ENCODE assay signal across 20 cellular contexts in the genomic region with DNA sequence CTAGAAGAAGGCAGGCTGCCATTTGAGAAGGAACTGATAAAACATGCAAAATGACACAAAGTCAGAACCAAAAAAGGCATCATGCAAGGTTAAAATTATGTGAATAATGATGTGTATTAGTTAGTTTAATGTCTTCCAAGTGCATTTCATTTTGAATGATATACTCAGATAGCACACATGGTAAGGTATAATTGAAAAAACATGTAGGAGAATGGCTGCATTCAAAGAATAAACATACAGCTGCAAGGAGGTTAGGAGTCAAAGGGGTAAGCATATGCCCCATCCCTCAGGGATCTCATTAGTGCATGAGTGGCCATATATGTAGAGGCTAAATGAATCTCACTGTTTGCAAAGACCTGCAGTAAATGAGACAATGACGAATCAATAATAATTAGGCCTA.
"Had no signal": no experiment of that assay in that cellular context is flagged by ENCODE, and none has a peak within 500 bp of the region (broad histone marks: within the 10 kb centered on the region; RNA-seq: fewer than 3 reads in every experiment).

No MANE protein-coding gene starts in this region.

- H3K36me3 Mint-ChIP-seq: activated CD4-positive, alpha-beta memory T cell treated with anti-CD3 and anti-CD28 coated beads for 36 hours; activated naive CD8-positive, alpha-beta T cell treated with anti-CD3 and anti-CD28 coated beads for 36 hours had no signal

- H3K4me3 Mint-ChIP-seq: activated CD4-positive, alpha-beta memory T cell treated with anti-CD3 and anti-CD28 coated beads for 36 hours; activated CD4-positive, alpha-beta T cell treated with anti-CD3 and anti-CD28 coated beads for 36 hours; activated naive CD8-positive, alpha-beta T cell treated with anti-CD3 and anti-CD28 coated beads for 36 hours; neural crest cell had no signal

- H3K27me3 Mint-ChIP-seq: activated CD4-positive, alpha-beta memory T cell treated with anti-CD3 and anti-CD28 coated beads for 36 hours; activated CD4-positive, alpha-beta T cell treated with anti-CD3 and anti-CD28 coated beads for 36 hours; activated naive CD8-positive, alpha-beta T cell treated with anti-CD3 and anti-CD28 coated beads for 36 hours; progenitor cell of endocrine pancreas had no signal

- H3K36me3 ChIP-seq: gastroesophageal sphincter, heart right ventricle, left ventricle myocardium inferior, right atrium auricular region, tibial nerve, WERI-Rb-1 had no signal

- H3K4me1 ChIP-seq: left ventricle myocardium inferior, right atrium auricular region had no signal

- H3K4me1 Mint-ChIP-seq: activated CD4-positive, alpha-beta T cell treated with anti-CD3 and anti-CD28 coated beads for 36 hours; activated naive CD8-positive, alpha-beta T cell treated with anti-CD3 and anti-CD28 coated beads for 36 hours had no signal

- H3K27ac Mint-ChIP-seq: activated CD4-positive, alpha-beta memory T cell treated with anti-CD3 and anti-CD28 coated beads for 36 hours; activated CD4-positive, alpha-beta T cell treated with anti-CD3 and anti-CD28 coated beads for 36 hours; activated naive CD8-positive, alpha-beta T cell treated with anti-CD3 and anti-CD28 coated beads for 36 hours; progenitor cell of endocrine pancreas had no signal

- DNase-seq: activated CD4-positive, alpha-beta memory T cell treated with anti-CD3 and anti-CD28 coated beads for 36 hours; activated CD4-positive, alpha-beta T cell treated with anti-CD3 and anti-CD28 coated beads for 36 hours; activated naive CD8-positive, alpha-beta T cell treated with anti-CD3 and anti-CD28 coated beads for 36 hours; amygdala; body of pancreas; caudate nucleus; dorsolateral prefrontal cortex; heart right ventricle; kidney glomerular epithelial cell; left ventricle myocardium inferior; mammary epithelial cell; stimulated activated CD4-positive, alpha-beta T cell treated with anti-CD3 and anti-CD28 coated beads, Interleukin-12 subunit alpha, Interleukin-12 subunit beta, amount 100 ng/mL, for 4 hours; stimulated activated CD4-positive, alpha-beta T cell treated with anti-CD3 and anti-CD28 coated beads, Interleukin-1b, Interleukin-23, amount 100 ng/mL, for 48 hours; stimulated activated naive CD4-positive, alpha-beta T cell treated with Interleukin-2 at 50 U/mL for 16 hours; WERI-Rb-1 had no signal

- H3K27me3 ChIP-seq: body of pancreas, dorsolateral prefrontal cortex, gastroesophageal sphincter, heart right ventricle, right atrium auricular region, tibial nerve had no signal

- H3K9me3 ChIP-seq: body of pancreas, gastroesophageal sphincter, heart right ventricle, left ventricle myocardium inferior, right atrium auricular region, tibial nerve had no signal

- H3K9me3 Mint-ChIP-seq: activated CD4-positive, alpha-beta memory T cell treated with anti-CD3 and anti-CD28 coated beads for 36 hours; activated naive CD8-positive, alpha-beta T cell treated with anti-CD3 and anti-CD28 coated beads for 36 hours had no signal

- H3K27ac ChIP-seq: body of pancreas, dorsolateral prefrontal cortex, gastroesophageal sphincter, heart right ventricle, left ventricle myocardium inferior, right atrium auricular region, WERI-Rb-1 had no signal

- H3K4me3 ChIP-seq: body of pancreas, dorsolateral prefrontal cortex, gastroesophageal sphincter, heart right ventricle, left ventricle myocardium inferior, right atrium auricular region, tibial nerve had no signal
